ENCODE assay signal across 15 cellular contexts in the genomic region with DNA sequence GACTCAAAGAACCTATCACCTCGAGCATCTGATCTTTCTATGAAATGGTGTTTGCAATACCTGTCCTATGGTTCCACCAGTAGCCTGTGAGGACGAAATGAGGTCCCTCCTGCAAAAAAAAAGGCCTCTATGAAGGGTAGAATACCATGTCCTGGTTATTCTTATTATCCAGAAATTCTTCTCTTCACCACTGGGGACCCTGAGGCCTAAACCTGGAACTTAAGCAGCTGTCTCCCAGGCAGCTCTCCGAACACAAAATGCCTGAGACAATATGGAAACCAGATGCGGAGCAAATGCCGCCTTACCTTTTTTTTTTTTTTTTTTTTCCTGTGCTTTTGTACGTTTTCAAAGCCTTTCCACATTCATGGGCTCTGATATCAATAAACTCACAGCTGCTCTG.
DNase-seq lines count a peak whose midpoint lies in the region; ATAC-seq and TF ChIP-seq lines count a peak whose summit lies in the region.
"Had no signal": no experiment of that assay in that cellular context is flagged by ENCODE, and none has a peak within 500 bp of the region (broad histone marks: within the 10 kb centered on the region; RNA-seq: fewer than 3 reads in every experiment).

No MANE protein-coding gene starts in this region.

- H3K4me3 Mint-ChIP-seq in WTC11 = no peak overlapping the region
- no peak overlapping the region for H3K4me3 Mint-ChIP-seq in glutamatergic neuron (ENCODE audit: unreplicated experiment)
- H3K4me3 Mint-ChIP-seq: activated CD8-positive, alpha-beta memory T cell treated with anti-CD3 and anti-CD28 coated beads, Interleukin-2, amount 10 ng/mL, durations not matched to agents 7 days and 5 days had no signal

- TF ChIP-seq CTCF in A673 (conservative IDR thresholded peaks at IDR 0.05; ENCODE audit: low read depth, low read length) (0 out of 2 replicates have a peak, but pooled peaks have one; percentile 26), WTC11 (IDR thresholded peaks at IDR 0.05) (no peak), glutamatergic neuron (IDR thresholded peaks at IDR 0.05; ENCODE audit: partially characterized antibody, unreplicated experiment) (peak; percentile 41)

- ATAC-seq in WTC11 (peak; percentile 48; the same call in 1 of the 2 replicates), GM21737 (IDR thresholded peaks at IDR 0.05; ENCODE audit: unreplicated experiment) (no peak)
- ATAC-seq: activated CD8-positive, alpha-beta memory T cell treated with anti-CD3 and anti-CD28 coated beads, Interleukin-2, amount 10 ng/mL, durations not matched to agents 7 days and 5 days had no signal

- BruUV-seq in A673 (replicated peaks; lab: Mats Ljungman, UMichigan) = no TSS peak

- H3K27me3 ChIP-seq in A673 (replicated peaks; ENCODE audit: insufficient read depth, low read depth, low read length, poor library complexity) = no peaks in the 10 kb centered on the region
- no peaks in the 10 kb centered on the region for H3K27me3 ChIP-seq in effector memory CD4-positive, alpha-beta T cell (replicated peaks; ENCODE audit: control insufficient read depth, insufficient read depth, low read length, poor library complexity, severe bottlenecking)
- H3K27me3 ChIP-seq: BLaER1 treated with 17β-estradiol and CSF1 and Interleukin-3, amounts not matched to agents 10 nM and 100 nM had no signal

- peak; percentile 43 for DNase-seq in A673 (ENCODE audit: low spot score)
- peak; percentile 46 for DNase-seq in GM04504 (ENCODE audit: low read depth)
- no peak for DNase-seq in WTC11 (ENCODE audit: low spot score)
- no peak for DNase-seq in glutamatergic neuron
- DNase-seq in NCI-H2171 treated with DMSO at 0.1 percent for 48 hours (lab: John Stamatoyannopoulos, UW) = no peak
- DNase-seq in cerebellar nuclear complex (lab: John Stamatoyannopoulos, UW) = no peak
- no peak for DNase-seq in effector memory CD4-positive, alpha-beta T cell
- DNase-seq: activated CD8-positive, alpha-beta memory T cell treated with anti-CD3 and anti-CD28 coated beads, Interleukin-2, amount 10 ng/mL, durations not matched to agents 7 days and 5 days; activated naive CD4-positive, alpha-beta T cell treated with Interleukin-2 at 50 U/mL for 16 hours; central memory CD4-positive, alpha-beta T cell; midbrain; stimulated activated CD4-positive, alpha-beta T cell treated with anti-CD3 and anti-CD28 coated beads, Interleukin-2, amount 100 ng/mL, for 24 hours had no signal

- intact Hi-C loops in A673 (cut with micrococcal nuclease; ENCODE audit: unreplicated experiment) = loop anchor here (5.0 kb wide), 1 partner anchor 62 kb away; the partner anchor contains the start of gene WNT5A

- peaks cover 29% of the 10 kb centered on the region for H3K4me1 Mint-ChIP-seq in WTC11
- H3K4me1 Mint-ChIP-seq in glutamatergic neuron (ENCODE audit: low read depth, unreplicated experiment) = peaks cover 4% of the 10 kb centered on the region
- H3K4me1 Mint-ChIP-seq: activated CD8-positive, alpha-beta memory T cell treated with anti-CD3 and anti-CD28 coated beads, Interleukin-2, amount 10 ng/mL, durations not matched to agents 7 days and 5 days had no signal

- no peak overlapping the region for H3K4me3 ChIP-seq in A673 (ENCODE audit: low read depth, low read length, poor library complexity, severe bottlenecking)
- H3K4me3 ChIP-seq in effector memory CD4-positive, alpha-beta T cell (ENCODE audit: insufficient read depth, low read depth, low read length, poor library complexity, severe bottlenecking) = no peak overlapping the region
- H3K4me3 ChIP-seq: BLaER1 treated with 17β-estradiol and CSF1 and Interleukin-3, amounts not matched to agents 10 nM and 100 nM; SK-N-MC had no signal

- POLR2A ChIA-PET in A673 (lab: Charles Lee; ENCODE audit: low non-redundant PET) = no interaction called here
- POLR2A ChIA-PET in WTC11 (lab: Charles Lee) = interaction anchor here (0.6 to 0.7 kb wide), 3 partner anchors 12 to 721 kb away, joined by 4 to 9 read pairs (median 5); no protein-coding TSS in a partner anchor

- H3K27ac ChIP-seq in A673 (ENCODE audit: low read depth, low read length, poor library complexity, severe bottlenecking) = no peak overlapping the region
- H3K27ac ChIP-seq in effector memory CD4-positive, alpha-beta T cell (ENCODE audit: insufficient read depth, low read length, poor library complexity, severe bottlenecking) = no peak overlapping the region
- H3K27ac ChIP-seq: BLaER1 treated with 17β-estradiol and CSF1 and Interleukin-3, amounts not matched to agents 10 nM and 100 nM; SK-N-MC had no signal

- H3K4me1 ChIP-seq in A673 (ENCODE audit: insufficient read depth, low read length, poor library complexity, severe bottlenecking) = peaks cover 26% of the 10 kb centered on the region
- H3K4me1 ChIP-seq in effector memory CD4-positive, alpha-beta T cell (ENCODE audit: control insufficient read depth, insufficient read depth, low read length, poor library complexity, severe bottlenecking) = no peaks in the 10 kb centered on the region

- H3K36me3 Mint-ChIP-seq in WTC11 (peaks cover 6% of the 10 kb centered on the region; the same call in 1 of the 2 replicates), glutamatergic neuron (ENCODE audit: unreplicated experiment) (no peaks in the 10 kb centered on the region)
- H3K36me3 Mint-ChIP-seq: activated CD8-positive, alpha-beta memory T cell treated with anti-CD3 and anti-CD28 coated beads, Interleukin-2, amount 10 ng/mL, durations not matched to agents 7 days and 5 days had no signal

- no peaks in the 10 kb centered on the region for H3K36me3 ChIP-seq in A673 (ENCODE audit: insufficient read depth, low read length, poor library complexity, severe bottlenecking)
- no peaks in the 10 kb centered on the region for H3K36me3 ChIP-seq in effector memory CD4-positive, alpha-beta T cell (ENCODE audit: control insufficient read depth, insufficient read depth, low read length)
- H3K36me3 ChIP-seq: BLaER1 treated with 17β-estradiol and CSF1 and Interleukin-3, amounts not matched to agents 10 nM and 100 nM had no signal

- H3K9me3 ChIP-seq in A673 (ENCODE audit: low read depth, low read length, poor library complexity, severe bottlenecking) = no peaks in the 10 kb centered on the region
- H3K9me3 ChIP-seq in effector memory CD4-positive, alpha-beta T cell (ENCODE audit: control insufficient read depth, low read length) = no peaks in the 10 kb centered on the region

- CTCF ChIA-PET in A673 (lab: Charles Lee) (interaction anchor here (0.6 to 0.7 kb wide), 2 partner anchors 56 to 368 kb away, joined by 4 to 6 read pairs; no protein-coding TSS in a partner anchor), WTC11 (lab: Charles Lee) (interaction anchor here (0.6 to 1.1 kb wide), 12 partner anchors 9 to 687 kb away, joined by 3 to 7 read pairs (median 3); no protein-coding TSS in a partner anchor)

- no peak overlapping the region for H3K27ac Mint-ChIP-seq in WTC11
- H3K27ac Mint-ChIP-seq in glutamatergic neuron (ENCODE audit: unreplicated experiment) = no peak overlapping the region
- H3K27ac Mint-ChIP-seq: activated CD8-positive, alpha-beta memory T cell treated with anti-CD3 and anti-CD28 coated beads, Interleukin-2, amount 10 ng/mL, durations not matched to agents 7 days and 5 days had no signal

- H3K9me3 Mint-ChIP-seq in WTC11 = peaks cover 10% of the 10 kb centered on the region
- H3K9me3 Mint-ChIP-seq in glutamatergic neuron (ENCODE audit: unreplicated experiment) = peaks cover 7% of the 10 kb centered on the region

- H3K27me3 Mint-ChIP-seq in WTC11 (ENCODE audit: low read depth) = no peaks in the 10 kb centered on the region
- peaks cover 8% of the 10 kb centered on the region for H3K27me3 Mint-ChIP-seq in glutamatergic neuron (ENCODE audit: unreplicated experiment)
- H3K27me3 Mint-ChIP-seq: activated CD8-positive, alpha-beta memory T cell treated with anti-CD3 and anti-CD28 coated beads, Interleukin-2, amount 10 ng/mL, durations not matched to agents 7 days and 5 days had no signal

TF ChIP-seq in WTC11, 78 proteins besides CTCF, POLR2A, EP300 and RAD21 (continues in another document):
- TF ChIP-seq PRRX2 (CRISPR knock-in tag; IDR thresholded peaks at IDR 0.05) (no peak), ELF4 (CRISPR knock-in tag; IDR thresholded peaks at IDR 0.05; ENCODE audit: low read depth) (no peak), CBFB (CRISPR knock-in tag; IDR thresholded peaks at IDR 0.05; ENCODE audit: low read depth) (no peak), GABPB1 (CRISPR knock-in tag; IDR thresholded peaks at IDR 0.05) (no peak), SP1 (CRISPR knock-in tag; conservative IDR thresholded peaks at IDR 0.05) (no peak), TEAD4 (CRISPR knock-in tag; IDR thresholded peaks at IDR 0.05) (no peak), ZNF423 (CRISPR knock-in tag; IDR thresholded peaks at IDR 0.05) (no peak), KAT7 (CRISPR knock-in tag; IDR thresholded peaks at IDR 0.05; ENCODE audit: borderline replicate concordance) (no peak), ZNF396 (CRISPR knock-in tag; IDR thresholded peaks at IDR 0.05; ENCODE audit: borderline replicate concordance) (no peak)
- TF ChIP-seq, protein P1, sequence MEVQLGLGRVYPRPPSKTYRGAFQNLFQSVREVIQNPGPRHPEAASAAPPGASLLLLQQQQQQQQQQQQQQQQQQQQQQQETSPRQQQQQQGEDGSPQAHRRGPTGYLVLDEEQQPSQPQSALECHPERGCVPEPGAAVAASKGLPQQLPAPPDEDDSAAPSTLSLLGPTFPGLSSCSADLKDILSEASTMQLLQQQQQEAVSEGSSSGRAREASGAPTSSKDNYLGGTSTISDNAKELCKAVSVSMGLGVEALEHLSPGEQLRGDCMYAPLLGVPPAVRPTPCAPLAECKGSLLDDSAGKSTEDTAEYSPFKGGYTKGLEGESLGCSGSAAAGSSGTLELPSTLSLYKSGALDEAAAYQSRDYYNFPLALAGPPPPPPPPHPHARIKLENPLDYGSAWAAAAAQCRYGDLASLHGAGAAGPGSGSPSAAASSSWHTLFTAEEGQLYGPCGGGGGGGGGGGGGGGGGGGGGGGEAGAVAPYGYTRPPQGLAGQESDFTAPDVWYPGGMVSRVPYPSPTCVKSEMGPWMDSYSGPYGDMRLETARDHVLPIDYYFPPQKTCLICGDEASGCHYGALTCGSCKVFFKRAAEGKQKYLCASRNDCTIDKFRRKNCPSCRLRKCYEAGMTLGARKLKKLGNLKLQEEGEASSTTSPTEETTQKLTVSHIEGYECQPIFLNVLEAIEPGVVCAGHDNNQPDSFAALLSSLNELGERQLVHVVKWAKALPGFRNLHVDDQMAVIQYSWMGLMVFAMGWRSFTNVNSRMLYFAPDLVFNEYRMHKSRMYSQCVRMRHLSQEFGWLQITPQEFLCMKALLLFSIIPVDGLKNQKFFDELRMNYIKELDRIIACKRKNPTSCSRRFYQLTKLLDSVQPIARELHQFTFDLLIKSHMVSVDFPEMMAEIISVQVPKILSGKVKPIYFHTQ (CRISPR knock-in tag; IDR thresholded peaks at IDR 0.05) = no peak
- TF ChIP-seq, protein P2, sequence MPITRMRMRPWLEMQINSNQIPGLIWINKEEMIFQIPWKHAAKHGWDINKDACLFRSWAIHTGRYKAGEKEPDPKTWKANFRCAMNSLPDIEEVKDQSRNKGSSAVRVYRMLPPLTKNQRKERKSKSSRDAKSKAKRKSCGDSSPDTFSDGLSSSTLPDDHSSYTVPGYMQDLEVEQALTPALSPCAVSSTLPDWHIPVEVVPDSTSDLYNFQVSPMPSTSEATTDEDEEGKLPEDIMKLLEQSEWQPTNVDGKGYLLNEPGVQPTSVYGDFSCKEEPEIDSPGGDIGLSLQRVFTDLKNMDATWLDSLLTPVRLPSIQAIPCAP (CRISPR knock-in tag; IDR thresholded peaks at IDR 0.05) = no peak

Comparison
In these comparisons a context has a peak if more than half of its experiments do, and no peak if none do; other contexts are left out.
1. DNase-seq: peak in A673 (single experiment) and GM04504 (single experiment); none in WTC11 (single experiment), glutamatergic neuron (single experiment), NCI-H2171 treated with DMSO at 0.1 percent for 48 hours (single experiment), cerebellar nuclear complex (0 of 2) and effector memory CD4-positive, alpha-beta T cell (0 of 3).